In genomic region chr3:169120928-169121327, GRCh38 we compare ENCODE assay signal across 32 cellular contexts.
"Had no signal": no experiment of that assay in that cellular context is flagged by ENCODE, and none has a peak within 500 bp of the region (broad histone marks: within the 10 kb centered on the region; RNA-seq: fewer than 3 reads in every experiment).

No MANE protein-coding gene starts in this region.

- H3K9me3 Mint-ChIP-seq: activated CD4-positive, alpha-beta T cell treated with anti-CD3 and anti-CD28 coated beads, Interleukin-2, amount 10 ng/mL, durations not matched to agents 7 days and 5 days; activated naive CD8-positive, alpha-beta T cell treated with anti-CD3 and anti-CD28 coated beads for 36 hours; activated T-cell treated with anti-CD3 and anti-CD28 coated beads, Interleukin-2, amount 50 U/mL, for 4 hours; T-helper 1 cell treated with Interleukin-12 subunit alpha and Interleukin-12 subunit beta and Interleukin-4 antibody, amounts not matched to agents 30 μg/mL and 1 μg/mL, for 36 hours; T-helper 2 cell treated with Interferon-gamma antibody and Interleukin-4, amounts not matched to agents 5 μg/mL and 100 μg/mL, for 36 hours had no signal

- H3K36me3 Mint-ChIP-seq: activated naive CD8-positive, alpha-beta T cell treated with anti-CD3 and anti-CD28 coated beads for 36 hours had no signal

- ATAC-seq: activated CD4-positive, alpha-beta T cell treated with anti-CD3 and anti-CD28 coated beads for 36 hours; activated CD8-positive, alpha-beta T cell treated with anti-CD3 and anti-CD28 coated beads, Interleukin-2, amount 10 ng/mL, durations not matched to agents 7 days and 5 days; activated T-cell treated with anti-CD3 and anti-CD28 coated beads, Interleukin-2, amount 50 U/mL, for 4 hours; K562; Panc1 had no signal

- H3K27me3 ChIP-seq: brain microvascular endothelial cell, SJSA1 had no signal

- H3K4me3 ChIP-seq: K562, SJSA1 had no signal

- H3K27ac ChIP-seq: brain microvascular endothelial cell, SJSA1 had no signal

- H3K9ac ChIP-seq: SK-N-SH had no signal

- DNase-seq: activated CD4-positive, alpha-beta T cell treated with anti-CD3 and anti-CD28 coated beads for 36 hours; activated CD4-positive, alpha-beta T cell treated with anti-CD3 and anti-CD28 coated beads, Interleukin-2, amount 10 ng/mL, durations not matched to agents 7 days and 5 days; activated CD4-positive, alpha-beta T cell treated with anti-CD3 and anti-CD28 coated beads, Interleukin-2, amount 50 U/mL, for 48 hours; activated CD8-positive, alpha-beta T cell treated with anti-CD3 and anti-CD28 coated beads, Interleukin-2, amount 10 ng/mL, durations not matched to agents 7 days and 5 days; activated effector memory CD4-positive, alpha-beta T cell treated with anti-CD3 and anti-CD28 coated beads, Interleukin-2, amount 50 U/mL, for 16 hours; activated naive CD4-positive, alpha-beta T cell; activated naive CD4-positive, alpha-beta T cell treated with anti-CD3 and anti-CD28 coated beads, Interleukin-2, amount 50 U/mL, for 16 hours; activated naive CD8-positive, alpha-beta T cell treated with anti-CD3 and anti-CD28 coated beads for 36 hours; activated T-cell treated with anti-CD3 and anti-CD28 coated beads, Interleukin-2, amount 50 U/mL, for 4 hours; amniotic stem cell; aorta; brain microvascular endothelial cell; NCI-H1092 treated with DMSO at 0.1 percent for 48 hours; NCI-H1417; NCI-H146; NCI-H187; NCI-H2081; NCI-H2171 treated with DMSO at 0.1 percent for 48 hours; NCI-H2227 treated with DMSO at 0.1 percent for 48 hours; NCI-H446; NCI-H510A treated with DMSO at 0.1 percent for 48 hours; NCI-H526 treated with DMSO at 0.1 percent for 48 hours; NCI-H774; SHP77 treated with DMSO at 0.1 percent for 48 hours; SK-N-SH had no signal

- H3K4me1 Mint-ChIP-seq: activated CD4-positive, alpha-beta T cell treated with anti-CD3 and anti-CD28 coated beads for 36 hours; activated CD4-positive, alpha-beta T cell treated with anti-CD3 and anti-CD28 coated beads, Interleukin-2, amount 10 ng/mL, durations not matched to agents 7 days and 5 days; activated naive CD8-positive, alpha-beta T cell treated with anti-CD3 and anti-CD28 coated beads for 36 hours; central memory CD8-positive, alpha-beta T cell had no signal

- FAIRE-seq: K562, TTC549 had no signal

- H3K27me3 Mint-ChIP-seq: central memory CD8-positive, alpha-beta T cell had no signal

- H3K9me3 ChIP-seq: SJSA1, SK-N-SH had no signal

- H3K4me3 Mint-ChIP-seq: activated CD4-positive, alpha-beta T cell treated with anti-CD3 and anti-CD28 coated beads for 36 hours; activated CD4-positive, alpha-beta T cell treated with anti-CD3 and anti-CD28 coated beads, Interleukin-2, amount 10 ng/mL, durations not matched to agents 7 days and 5 days; activated CD8-positive, alpha-beta T cell treated with anti-CD3 and anti-CD28 coated beads, Interleukin-2, amount 10 ng/mL, durations not matched to agents 7 days and 5 days; activated naive CD8-positive, alpha-beta T cell treated with anti-CD3 and anti-CD28 coated beads for 36 hours; activated T-cell treated with anti-CD3 and anti-CD28 coated beads, Interleukin-2, amount 50 U/mL, for 4 hours; central memory CD8-positive, alpha-beta T cell; T-helper 1 cell treated with Interleukin-12 subunit alpha and Interleukin-12 subunit beta and Interleukin-4 antibody, amounts not matched to agents 30 μg/mL and 1 μg/mL, for 36 hours; T-helper 2 cell treated with Interferon-gamma antibody and Interleukin-4, amounts not matched to agents 5 μg/mL and 100 μg/mL, for 36 hours had no signal

- H3K27ac Mint-ChIP-seq: activated CD4-positive, alpha-beta T cell treated with anti-CD3 and anti-CD28 coated beads for 36 hours; activated CD4-positive, alpha-beta T cell treated with anti-CD3 and anti-CD28 coated beads, Interleukin-2, amount 10 ng/mL, durations not matched to agents 7 days and 5 days; activated CD8-positive, alpha-beta T cell treated with anti-CD3 and anti-CD28 coated beads, Interleukin-2, amount 10 ng/mL, durations not matched to agents 7 days and 5 days; activated naive CD8-positive, alpha-beta T cell treated with anti-CD3 and anti-CD28 coated beads for 36 hours; T-helper 1 cell treated with Interleukin-12 subunit alpha and Interleukin-12 subunit beta and Interleukin-4 antibody, amounts not matched to agents 30 μg/mL and 1 μg/mL, for 36 hours; T-helper 2 cell treated with Interferon-gamma antibody and Interleukin-4, amounts not matched to agents 5 μg/mL and 100 μg/mL, for 36 hours had no signal
